Comparison of ENCODE assay signal across 8 cellular contexts in the genomic region with DNA sequence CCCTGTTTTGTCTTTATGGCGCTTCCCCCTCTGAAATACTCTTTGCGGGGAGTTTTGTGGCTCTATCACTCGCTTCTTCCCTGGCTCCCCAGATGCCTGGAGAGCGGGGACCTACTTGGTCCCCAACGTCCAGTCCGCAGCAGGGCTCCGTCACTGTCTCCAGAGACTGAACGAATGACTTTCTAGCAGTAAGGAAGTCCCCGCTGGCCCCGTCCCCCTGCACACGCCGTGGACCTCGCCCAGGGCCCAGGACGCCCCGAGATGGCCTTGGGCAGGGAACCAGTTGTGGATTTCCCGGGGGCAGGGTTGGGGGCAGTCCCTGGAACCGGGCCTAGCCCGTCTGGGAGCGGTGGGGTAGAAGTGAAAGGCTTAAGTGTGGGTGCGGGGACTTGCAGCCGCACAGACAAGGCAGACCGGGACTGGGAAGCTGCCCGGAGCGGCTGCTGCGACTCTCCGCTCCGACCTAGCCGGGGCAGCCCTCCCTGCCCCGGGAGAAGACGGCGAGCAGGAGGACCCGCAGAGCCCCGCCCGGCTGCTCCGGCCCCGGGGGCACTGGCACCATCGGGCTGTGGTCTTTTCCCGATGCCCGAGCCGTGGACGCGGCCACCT. TPM values are rescaled to one million over a fixed set of nuclear protein-coding genes. Genes with fewer than 3 reads are reported as not detected.
A peak's percentile ranks its signal among the peaks of the same experiment; 100 is the strongest.
DNase-seq lines count a peak whose midpoint lies in the region; ATAC-seq and TF ChIP-seq lines count a peak whose summit lies in the region.

No MANE protein-coding gene starts in this region.

- DNase-seq in GM06990 (ENCODE audit: extremely low read depth, insufficient read length) (peak; percentile 37), HuH-7.5 (ENCODE audit: low spot score) (peak; percentile 27), mesendoderm (no peak), superior temporal gyrus (ENCODE audit: extremely low spot score) (peak; percentile 46), GF-D8 (lab: John Stamatoyannopoulos, UW) (no peak)
- peak; percentile 56 for DNase-seq in activated CD4-positive, alpha-beta T cell treated with anti-CD3 and anti-CD28 coated beads for 36 hours
- DNase-seq in effector memory CD4-positive, alpha-beta T cell: peak in 1 of 3 donors; percentile 20

- H3K4me3 Mint-ChIP-seq in activated CD4-positive, alpha-beta T cell treated with anti-CD3 and anti-CD28 coated beads for 36 hours: peak overlapping the region; percentile 79

- peak overlapping the region; percentile 94 for H3K56ac ChIP-seq in mesendoderm (ENCODE audit: low read length)

- H3K9me3 Mint-ChIP-seq in activated CD4-positive, alpha-beta T cell treated with anti-CD3 and anti-CD28 coated beads for 36 hours (ENCODE audit: low read depth): no peaks in the 10 kb centered on the region

- peaks cover 9% of the 10 kb centered on the region for H3K79me1 ChIP-seq in mesendoderm (ENCODE audit: low read length)

- CTCF ChIA-PET in activated CD4-positive, alpha-beta T cell treated with anti-CD3 and anti-CD28 coated beads for 36 hours (lab: Charles Lee): interaction anchor here (0.7 to 1.9 kb wide), 14 partner anchors 11 to 1124 kb away, joined by 3 to 11 read pairs (median 3); no protein-coding TSS in a partner anchor

- H3K4ac ChIP-seq in mesendoderm (ENCODE audit: low read depth, low read length): peak overlapping the region; percentile 66

- no peak overlapping the region for H4K5ac ChIP-seq in mesendoderm (ENCODE audit: low read length)

- no peak overlapping the region for H2BK15ac ChIP-seq in mesendoderm (replicated peaks; ENCODE audit: low read depth)

- H3K27me3 ChIP-seq in GM06990 (replicated peaks; ENCODE audit: control insufficient read depth, insufficient read depth, low read length): peaks cover 6% of the 10 kb centered on the region
- peaks cover 23% of the 10 kb centered on the region for H3K27me3 ChIP-seq in effector memory CD4-positive, alpha-beta T cell (replicated peaks; ENCODE audit: control insufficient read depth, insufficient read depth, low read length, poor library complexity, severe bottlenecking)
- peaks cover 2% of the 10 kb centered on the region for H3K27me3 ChIP-seq in mesendoderm (ENCODE audit: insufficient read depth, low read length, poor library complexity)

- H3K4me1 Mint-ChIP-seq in activated CD4-positive, alpha-beta T cell treated with anti-CD3 and anti-CD28 coated beads for 36 hours: peaks cover 32% of the 10 kb centered on the region

- peaks cover 40% of the 10 kb centered on the region for H3K27me3 Mint-ChIP-seq in activated CD4-positive, alpha-beta T cell treated with anti-CD3 and anti-CD28 coated beads for 36 hours

- ATAC-seq in GM21723 (IDR thresholded peaks at IDR 0.05; ENCODE audit: unreplicated experiment): peak; percentile 35
- ATAC-seq in activated CD4-positive, alpha-beta T cell treated with anti-CD3 and anti-CD28 coated beads for 36 hours: peak; percentile 8

- peak overlapping the region; percentile 62 for H3K27ac ChIP-seq in effector memory CD4-positive, alpha-beta T cell (ENCODE audit: insufficient read depth, low read length, poor library complexity, severe bottlenecking)
- peak overlapping the region; percentile 70 for H3K27ac ChIP-seq in mesendoderm (ENCODE audit: low read depth, low read length)

- H3K23ac ChIP-seq in mesendoderm (ENCODE audit: low read length): peak overlapping the region; percentile 80

- no peaks in the 10 kb centered on the region for H3K36me3 ChIP-seq in GM06990 (ENCODE audit: control insufficient read depth, insufficient read depth, low read length)
- no peaks in the 10 kb centered on the region for H3K36me3 ChIP-seq in effector memory CD4-positive, alpha-beta T cell (ENCODE audit: control insufficient read depth, insufficient read depth, low read length)
- H3K36me3 ChIP-seq in mesendoderm (ENCODE audit: control insufficient read depth, insufficient read depth, low read length): no peaks in the 10 kb centered on the region

- no peak overlapping the region for H2AK5ac ChIP-seq in mesendoderm (ENCODE audit: low read length)

- H3K79me2 ChIP-seq in mesendoderm (ENCODE audit: control insufficient read depth, insufficient read depth, low read length): peaks cover 21% of the 10 kb centered on the region

- H2BK120ac ChIP-seq in mesendoderm (ENCODE audit: low read depth, low read length): no peak overlapping the region

- H3K27ac Mint-ChIP-seq in activated CD4-positive, alpha-beta T cell treated with anti-CD3 and anti-CD28 coated beads for 36 hours: peak overlapping the region; percentile 38

- no peaks in the 10 kb centered on the region for H3K9me3 ChIP-seq in effector memory CD4-positive, alpha-beta T cell (ENCODE audit: control insufficient read depth, low read length)

- WGBS in mesendoderm (ENCODE audit: extremely low coverage, insufficient coverage, low lambda C conversion rate): no CpG with 5 or more reads among the region's 42 CpGs

- H3K36me3 Mint-ChIP-seq in activated CD4-positive, alpha-beta T cell treated with anti-CD3 and anti-CD28 coated beads for 36 hours (ENCODE audit: low read depth): peaks cover 2% of the 10 kb centered on the region

- peaks cover 16% of the 10 kb centered on the region for H3K4me1 ChIP-seq in effector memory CD4-positive, alpha-beta T cell (ENCODE audit: control insufficient read depth, insufficient read depth, low read length, poor library complexity, severe bottlenecking)
- H3K4me1 ChIP-seq in mesendoderm (ENCODE audit: control insufficient read depth, low read depth, low read length): peaks cover 6% of the 10 kb centered on the region

- peak overlapping the region; percentile 95 for H3K18ac ChIP-seq in mesendoderm (ENCODE audit: low read length)

- POLR2A ChIA-PET in activated CD4-positive, alpha-beta T cell treated with anti-CD3 and anti-CD28 coated beads for 36 hours (lab: Charles Lee): no interaction called here

- H3K4me3 ChIP-seq in GM06990 (replicated peaks; ENCODE audit: low read depth, low read length) (peak overlapping the region; percentile 56), mesendoderm (ENCODE audit: low read length) (peak overlapping the region; percentile 71)
- peak overlapping the region; percentile 98 for H3K4me3 ChIP-seq in effector memory CD4-positive, alpha-beta T cell (ENCODE audit: insufficient read depth, low read depth, low read length, poor library complexity, severe bottlenecking)

- H3K4me2 ChIP-seq in mesendoderm (ENCODE audit: low read length): peak overlapping the region; percentile 96

- no peak for TF ChIP-seq CTCF in GM06990 (IDR thresholded peaks at IDR 0.05; ENCODE audit: insufficient read depth, low read length, poor library complexity, severe bottlenecking)

- H2BK5ac ChIP-seq in mesendoderm (ENCODE audit: low read length): peak overlapping the region; percentile 80

- intact Hi-C loops in activated CD4-positive, alpha-beta T cell treated with anti-CD3 and anti-CD28 coated beads for 36 hours (cut with DNase I, micrococcal nuclease): loop anchor here (1.0 to 10.0 kb wide), 14 partner anchors 55 to 1837 kb away; partner anchors contain the start of gene FARSB (in 1 of the 2)

- H3K9ac ChIP-seq in mesendoderm (ENCODE audit: low read length): peak overlapping the region; percentile 91

- no peak overlapping the region for H4K8ac ChIP-seq in mesendoderm (ENCODE audit: low read depth, low read length)

RNA-seq across cellular contexts. Expression of gene EPHA4, which starts 0.8 kb away (rescaled TPM):
- total RNA-seq in activated CD4-positive, alpha-beta T cell treated with anti-CD3 and anti-CD28 coated beads for 36 hours: 1 to 10 TPM; 5.9 to 7.2 TPM
- 14.3 TPM for polyA plus RNA-seq in mesendoderm (2013, experiment 1 of 2)
- polyA plus RNA-seq in mesendoderm (2013, experiment 2 of 2): 14.8 TPM

Comparison
In these comparisons a context has a peak if more than half of its experiments do, and no peak if none do; other contexts are left out.
1. DNase-seq: peak in GM06990 (single experiment), HuH-7.5 (single experiment), activated CD4-positive, alpha-beta T cell treated with anti-CD3 and anti-CD28 coated beads for 36 hours (single experiment) and superior temporal gyrus (single experiment); none in mesendoderm (single experiment) and GF-D8 (single experiment).
2. Peak in every context shown above with its lines, with median percentiles within 50 percentile points of each other: H3K4me3 ChIP-seq.